13 cellular contexts compared by ENCODE assay signal in genomic region chr12:104749555-104749954, GRCh38.
DNase-seq lines count a peak whose midpoint lies in the region; ATAC-seq and TF ChIP-seq lines count a peak whose summit lies in the region.
"Had no signal": no experiment of that assay in that cellular context is flagged by ENCODE, and none has a peak within 500 bp of the region (broad histone marks: within the 10 kb centered on the region; RNA-seq: fewer than 3 reads in every experiment).

No MANE protein-coding gene starts in this region.

- H3K4me1 Mint-ChIP-seq in CD4-positive, CD25-positive, alpha-beta regulatory T cell = peaks cover 54 to 74% (median 64%) of the 10 kb centered on the region in 4 donors
- peaks cover 31% of the 10 kb centered on the region for H3K4me1 Mint-ChIP-seq in HFFc6 (ENCODE audit: low read depth)
- H3K4me1 Mint-ChIP-seq in activated T-helper 1 cell treated with anti-CD3 and anti-CD28 coated beads, Interleukin-12 subunit alpha, Interleukin-12 subunit beta, Interleukin-2, Interleukin-4 antibody, amounts not matched to agents 30 ng/mL and 10 ng/mL and 1 ng/mL, durations not matched to agents 14 hours and 24 hours and 36 hours (ENCODE audit: low read depth) = peaks cover 75% of the 10 kb centered on the region
- peaks cover 78 to 81% of the 10 kb centered on the region in 2 donors for H3K4me1 Mint-ChIP-seq in natural killer cell

- no peak overlapping the region for H3K4me3 Mint-ChIP-seq in CD4-positive, CD25-positive, alpha-beta regulatory T cell
- H3K4me3 Mint-ChIP-seq in HFFc6 (peak overlapping the region; percentile 3; the same call in 1 of the 2 replicates), natural killer cell (no peak overlapping the region)
- H3K4me3 Mint-ChIP-seq in activated T-helper 1 cell treated with anti-CD3 and anti-CD28 coated beads, Interleukin-12 subunit alpha, Interleukin-12 subunit beta, Interleukin-2, Interleukin-4 antibody, amounts not matched to agents 30 ng/mL and 10 ng/mL and 1 ng/mL, durations not matched to agents 14 hours and 24 hours and 36 hours = no peak overlapping the region

- intact Hi-C loops in activated T-helper 1 cell treated with anti-CD3 and anti-CD28 coated beads, Interleukin-12 subunit alpha, Interleukin-12 subunit beta, Interleukin-2, Interleukin-4 antibody, amounts not matched to agents 30 ng/mL and 10 ng/mL and 1 ng/mL, durations not matched to agents 14 hours and 24 hours and 36 hours (cut with micrococcal nuclease) = loop anchor here (5.0 kb wide), 1 partner anchor 208 kb away; the partner anchor contains the start of gene SLC41A2
- intact Hi-C loops in natural killer cell (cut with micrococcal nuclease) (no loop called here), mucosa of descending colon (cut with DNase I, micrococcal nuclease) (no loop called here)

- H3K27me3 ChIP-seq in CD4-positive, CD25-positive, alpha-beta regulatory T cell (ENCODE audit: control insufficient read depth, insufficient read depth, low read length) = no peaks in the 10 kb centered on the region

- H3K4me1 ChIP-seq in CD4-positive, CD25-positive, alpha-beta regulatory T cell (ENCODE audit: control insufficient read depth, insufficient read depth, low read length, poor library complexity, severe bottlenecking) = peaks cover 42% of the 10 kb centered on the region
- H3K4me1 ChIP-seq in mucosa of descending colon (ENCODE audit: low read depth) = no peaks in the 10 kb centered on the region
- H3K4me1 ChIP-seq: psoas muscle had no signal

- no peaks in the 10 kb centered on the region for H3K9me3 Mint-ChIP-seq in CD4-positive, CD25-positive, alpha-beta regulatory T cell
- H3K9me3 Mint-ChIP-seq in HFFc6 = no peaks in the 10 kb centered on the region
- no peaks in the 10 kb centered on the region for H3K9me3 Mint-ChIP-seq in activated T-helper 1 cell treated with anti-CD3 and anti-CD28 coated beads, Interleukin-12 subunit alpha, Interleukin-12 subunit beta, Interleukin-2, Interleukin-4 antibody, amounts not matched to agents 30 ng/mL and 10 ng/mL and 1 ng/mL, durations not matched to agents 14 hours and 24 hours and 36 hours
- no peaks in the 10 kb centered on the region for H3K9me3 Mint-ChIP-seq in natural killer cell

- no peak for DNase-seq in CD4-positive, CD25-positive, alpha-beta regulatory T cell
- DNase-seq in HFFc6 (no peak), natural killer cell (no peak), mucosa of descending colon (no peak), SW 1271 (lab: John Stamatoyannopoulos, UW) (no peak), AML-193 (lab: John Stamatoyannopoulos, UW) (no peak)
- no peak for DNase-seq in activated T-helper 1 cell treated with anti-CD3 and anti-CD28 coated beads, Interleukin-12 subunit alpha, Interleukin-12 subunit beta, Interleukin-2, Interleukin-4 antibody, amounts not matched to agents 30 ng/mL and 10 ng/mL and 1 ng/mL, durations not matched to agents 14 hours and 24 hours and 36 hours (ENCODE audit: low spot score)
- DNase-seq: activated CD4-positive, alpha-beta T cell treated with anti-CD3 and anti-CD28 coated beads for 48 hours; cerebellar nuclear complex; naive thymus-derived CD4-positive, alpha-beta T cell; NCI-H2171 treated with DMSO at 0.1 percent for 48 hours; psoas muscle had no signal

- H3K9me3 ChIP-seq in CD4-positive, CD25-positive, alpha-beta regulatory T cell (ENCODE audit: control insufficient read depth in 2 of 2, low read length in 2 of 2) = no peaks in the 10 kb centered on the region
- no peaks in the 10 kb centered on the region for H3K9me3 ChIP-seq in mucosa of descending colon
- H3K9me3 ChIP-seq: psoas muscle had no signal

- TF ChIP-seq CTCF in HFFc6 (IDR thresholded peaks at IDR 0.05) (no peak), natural killer cell (IDR thresholded peaks at IDR 0.05) (no peak), mucosa of descending colon (IDR thresholded peaks at IDR 0.05) (no peak)

- H3K27ac Mint-ChIP-seq in CD4-positive, CD25-positive, alpha-beta regulatory T cell = peak overlapping the region in 2 of 3 donors; percentile 24 to 62
- H3K27ac Mint-ChIP-seq in HFFc6 (no peak overlapping the region), natural killer cell (peak overlapping the region; percentile 27 to 55)
- peak overlapping the region; percentile 7 for H3K27ac Mint-ChIP-seq in activated T-helper 1 cell treated with anti-CD3 and anti-CD28 coated beads, Interleukin-12 subunit alpha, Interleukin-12 subunit beta, Interleukin-2, Interleukin-4 antibody, amounts not matched to agents 30 ng/mL and 10 ng/mL and 1 ng/mL, durations not matched to agents 14 hours and 24 hours and 36 hours

- peaks cover 2% of the 10 kb centered on the region for H3K36me3 ChIP-seq in CD4-positive, CD25-positive, alpha-beta regulatory T cell (ENCODE audit: control insufficient read depth, insufficient read depth, low read length)
- H3K36me3 ChIP-seq in mucosa of descending colon (ENCODE audit: low read depth) = no peaks in the 10 kb centered on the region

- H3K4me3 ChIP-seq in CD4-positive, CD25-positive, alpha-beta regulatory T cell (ENCODE audit: low read depth, low read length) = no peak overlapping the region
- no peak overlapping the region for H3K4me3 ChIP-seq in mucosa of descending colon
- H3K4me3 ChIP-seq: psoas muscle had no signal

- H3K27me3 Mint-ChIP-seq in CD4-positive, CD25-positive, alpha-beta regulatory T cell = no peaks in the 10 kb centered on the region
- H3K27me3 Mint-ChIP-seq in HFFc6 (ENCODE audit: insufficient read depth) (peaks cover 18% of the 10 kb centered on the region), natural killer cell (ENCODE audit: low read depth in 2 of 2) (no peaks in the 10 kb centered on the region)
- no peaks in the 10 kb centered on the region for H3K27me3 Mint-ChIP-seq in activated T-helper 1 cell treated with anti-CD3 and anti-CD28 coated beads, Interleukin-12 subunit alpha, Interleukin-12 subunit beta, Interleukin-2, Interleukin-4 antibody, amounts not matched to agents 30 ng/mL and 10 ng/mL and 1 ng/mL, durations not matched to agents 14 hours and 24 hours and 36 hours (ENCODE audit: insufficient read depth)
- H3K27me3 Mint-ChIP-seq: naive thymus-derived CD4-positive, alpha-beta T cell had no signal

- H3K36me3 Mint-ChIP-seq in CD4-positive, CD25-positive, alpha-beta regulatory T cell = peaks cover 11% of the 10 kb centered on the region
- no peaks in the 10 kb centered on the region for H3K36me3 Mint-ChIP-seq in HFFc6 (ENCODE audit: low read depth)
- H3K36me3 Mint-ChIP-seq in activated T-helper 1 cell treated with anti-CD3 and anti-CD28 coated beads, Interleukin-12 subunit alpha, Interleukin-12 subunit beta, Interleukin-2, Interleukin-4 antibody, amounts not matched to agents 30 ng/mL and 10 ng/mL and 1 ng/mL, durations not matched to agents 14 hours and 24 hours and 36 hours (ENCODE audit: low read depth) = peaks cover 11% of the 10 kb centered on the region
- no peaks in the 10 kb centered on the region for H3K36me3 Mint-ChIP-seq in natural killer cell

- ATAC-seq in CD4-positive, CD25-positive, alpha-beta regulatory T cell (ENCODE audit: low read depth in 2 of 2) = no peak
- ATAC-seq in natural killer cell (no peak), mucosa of descending colon (no peak), HG03095 (IDR thresholded peaks at IDR 0.05; ENCODE audit: unreplicated experiment) (no peak)

- no peak overlapping the region for H3K27ac ChIP-seq in CD4-positive, CD25-positive, alpha-beta regulatory T cell (ENCODE audit: insufficient read depth, low read length, poor library complexity, severe bottlenecking)
- H3K27ac ChIP-seq: psoas muscle had no signal
